10 cellular contexts compared by ENCODE assay signal in the genomic region with DNA sequence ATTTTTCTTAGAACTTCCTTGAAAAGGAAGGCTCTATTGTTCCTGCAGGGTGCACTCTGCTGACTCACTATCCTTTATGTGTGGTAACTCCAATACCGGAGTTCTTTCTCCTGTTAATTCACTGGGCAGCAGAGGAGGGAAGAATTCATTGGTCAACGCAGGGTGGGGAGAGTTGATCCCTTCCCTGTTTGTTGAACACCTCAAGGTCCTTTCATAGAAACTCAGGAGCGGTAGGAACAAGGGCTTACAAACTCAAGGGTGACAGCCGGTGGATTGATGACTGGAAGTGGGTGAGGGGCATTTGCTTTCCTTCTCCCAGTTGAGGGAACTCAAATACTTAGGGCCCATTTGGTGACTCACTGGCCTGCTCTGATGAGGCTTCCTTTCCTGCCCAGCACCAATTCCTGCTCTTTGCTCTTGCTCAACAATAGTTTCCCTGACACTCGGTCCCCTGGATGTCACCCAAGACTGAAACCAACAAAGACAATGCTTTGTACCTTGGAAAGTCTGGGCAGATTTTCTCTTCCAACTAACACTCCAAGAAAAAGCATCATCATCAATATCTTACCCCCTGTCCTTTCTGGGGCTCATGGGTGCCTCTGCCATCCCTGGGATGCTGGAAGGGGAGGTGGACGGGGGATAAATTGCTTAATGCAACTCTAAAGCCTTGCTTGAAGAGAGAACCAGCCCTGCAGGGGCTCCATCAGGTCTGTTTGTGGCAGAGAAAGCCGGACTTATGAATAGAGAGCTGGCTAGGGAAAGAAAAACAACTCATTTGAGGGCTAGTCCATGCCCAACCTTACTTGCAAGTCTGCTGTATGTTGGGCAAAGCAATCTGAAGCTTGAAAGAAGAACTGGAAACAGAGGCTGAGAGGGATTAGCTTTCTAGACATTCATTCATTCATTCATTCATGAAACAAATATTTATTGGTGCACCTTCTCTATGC. TPM values are rescaled to one million over a fixed set of nuclear protein-coding genes. Genes with fewer than 3 reads are reported as not detected.
DNase-seq lines count a peak whose midpoint lies in the region; ATAC-seq and TF ChIP-seq lines count a peak whose summit lies in the region.
"Had no signal": no experiment of that assay in that cellular context is flagged by ENCODE, and none has a peak within 500 bp of the region (broad histone marks: within the 10 kb centered on the region; RNA-seq: fewer than 3 reads in every experiment).

No MANE protein-coding gene starts in this region.

- ATAC-seq in T-helper 17 cell (no peak), natural killer cell (no peak)
- ATAC-seq: naive thymus-derived CD8-positive, alpha-beta T cell had no signal

- peaks cover 76% of the 10 kb centered on the region for H3K27me3 Mint-ChIP-seq in T-helper 17 cell
- peaks cover 27 to 31% of the 10 kb centered on the region in 2 donors for H3K27me3 Mint-ChIP-seq in natural killer cell (ENCODE audit: low read depth in 2 of 2)

- H3K4me3 ChIP-seq in fibroblast of pulmonary artery (replicated peaks; ENCODE audit: low read depth, low read length) = no peak overlapping the region

- H3K27ac Mint-ChIP-seq in T-helper 17 cell (no peak overlapping the region), natural killer cell (no peak overlapping the region)
- H3K27ac Mint-ChIP-seq: naive thymus-derived CD8-positive, alpha-beta T cell had no signal

- no peaks in the 10 kb centered on the region for H3K9me3 Mint-ChIP-seq in natural killer cell
- H3K9me3 Mint-ChIP-seq: naive thymus-derived CD8-positive, alpha-beta T cell had no signal

- no peak overlapping the region for H3K4me3 Mint-ChIP-seq in T-helper 17 cell
- H3K4me3 Mint-ChIP-seq in natural killer cell = no peak overlapping the region
- H3K4me3 Mint-ChIP-seq: naive thymus-derived CD8-positive, alpha-beta T cell had no signal

- peaks cover 14% of the 10 kb centered on the region for H3K36me3 Mint-ChIP-seq in T-helper 17 cell (ENCODE audit: low read depth)
- H3K36me3 Mint-ChIP-seq in natural killer cell = no peaks in the 10 kb centered on the region
- H3K36me3 Mint-ChIP-seq: naive thymus-derived CD8-positive, alpha-beta T cell had no signal

- DNase-seq in GM04504 (ENCODE audit: low read depth) (peak; percentile 64), RPMI7951 (ENCODE audit: low read depth) (peak; percentile 83), fibroblast of pulmonary artery (ENCODE audit: low read depth) (peak; percentile 84), pulmonary artery endothelial cell (ENCODE audit: low read depth, low spot score) (peak; percentile 63), activated T-cell treated with anti-CD3 and anti-CD28 coated beads for 4 hours (no peak), T-helper 17 cell (no peak), 8988T (no peak), natural killer cell (no peak)

- intact Hi-C loops in natural killer cell (cut with micrococcal nuclease) = no loop called here

- H3K4me1 Mint-ChIP-seq in T-helper 17 cell (peaks cover 8% of the 10 kb centered on the region), natural killer cell (no peaks in the 10 kb centered on the region)

- TF ChIP-seq CTCF in fibroblast of pulmonary artery (IDR thresholded peaks at IDR 0.05; ENCODE audit: low read length, missing control alignments) (peak; percentile 2), natural killer cell (IDR thresholded peaks at IDR 0.05) (no peak)

- no peaks in the 10 kb centered on the region for H3K9me3 ChIP-seq in T-helper 17 cell (ENCODE audit: control insufficient read depth, low read length, poor library complexity, severe bottlenecking)

RNA-seq across cellular contexts. Expression of a gene that starts 9.3 kb away (rescaled TPM):
- under 0.01 TPM in 1 of 2 replicates, not detected in the other for total RNA-seq in RPMI7951 (2014; rRNA removed; shearing (Covaris generic))
- total RNA-seq in pulmonary artery endothelial cell = 0.04 TPM in 1 of 2 replicates, not detected in the other
- not detected for total RNA-seq in T-helper 17 cell
- total RNA-seq in natural killer cell = not detected
- total RNA-seq: naive thymus-derived CD8-positive, alpha-beta T cell; T-helper 1 cell treated with Interleukin-12 subunit alpha and Interleukin-12 subunit beta and Interleukin-4 antibody, amounts not matched to agents 30 ng/mL and 1 ng/mL, for 36 hours had no signal

Comparison
In these comparisons a context has a peak if more than half of its experiments do, and no peak if none do; other contexts are left out.
1. DNase-seq: peak in GM04504 (single experiment), RPMI7951 (single experiment), fibroblast of pulmonary artery (single experiment) and pulmonary artery endothelial cell (single experiment); none in activated T-cell treated with anti-CD3 and anti-CD28 coated beads for 4 hours (single experiment), T-helper 17 cell (0 of 3), 8988T (single experiment) and natural killer cell (single experiment).